In genomic region chr6:70150521-70150920, GRCh38 we compare ENCODE assay signal across 16 cellular contexts.
"Had no signal": no experiment of that assay in that cellular context is flagged by ENCODE, and none has a peak within 500 bp of the region (broad histone marks: within the 10 kb centered on the region; RNA-seq: fewer than 3 reads in every experiment).

No MANE protein-coding gene starts in this region.

- H3K4me2 ChIP-seq: neural progenitor cell had no signal

- H3K36me3 ChIP-seq: lower lobe of right lung, neural progenitor cell, upper lobe of left lung had no signal

- H3K27ac ChIP-seq: lower lobe of right lung, neural progenitor cell, spleen, upper lobe of left lung had no signal

- H3K9me3 ChIP-seq: lower lobe of right lung, spleen, upper lobe of left lung had no signal

- H3K4me3 ChIP-seq: lower lobe of right lung, neural progenitor cell, spleen, upper lobe of left lung had no signal

- H3K4me1 ChIP-seq: lower lobe of right lung, neural progenitor cell, spleen, upper lobe of left lung had no signal

- DNase-seq: activated CD4-positive, alpha-beta memory T cell treated with anti-CD3 and anti-CD28 coated beads, Interleukin-2, amount 10 ng/mL, durations not matched to agents 7 days and 5 days; activated CD4-positive, alpha-beta T cell treated with anti-CD3 and anti-CD28 coated beads, Interleukin-2, amount 10 ng/mL, durations not matched to agents 24 days and 14 days; activated gamma-delta T cell treated with Interleukin-2 at 50 U/mL for 16 hours; aorta; dermis blood vessel endothelial cell; effector CD8-positive, alpha-beta T cell; erythroblast; foreskin melanocyte; lower lobe of right lung; naive thymus-derived CD8-positive, alpha-beta T cell; spleen; stimulated activated CD4-positive, alpha-beta T cell treated with anti-CD3 and anti-CD28 coated beads, Interleukin-4, amount 100 ng/mL, for 1 hour; stimulated activated naive CD4-positive, alpha-beta T cell; T-helper 17 cell; upper lobe of left lung had no signal

- H3K9ac ChIP-seq: neural progenitor cell had no signal

- H3K27me3 ChIP-seq: neural progenitor cell, spleen, upper lobe of left lung had no signal

- H2AFZ ChIP-seq: neural progenitor cell had no signal
